Comparison of ENCODE assay signal across 9 cellular contexts in genomic region chr20:47348539-47349142, GRCh38. TPM values are rescaled to one million over a fixed set of nuclear protein-coding genes. Genes with fewer than 3 reads are reported as not detected.
DNase-seq lines count a peak whose midpoint lies in the region; ATAC-seq and TF ChIP-seq lines count a peak whose summit lies in the region.
"Had no signal": no experiment of that assay in that cellular context is flagged by ENCODE, and none has a peak within 500 bp of the region (broad histone marks: within the 10 kb centered on the region; RNA-seq: fewer than 3 reads in every experiment).

No MANE protein-coding gene starts in this region.

- in situ Hi-C loops in KBM-7 (cut with MboI; ENCODE audit: low pct_unique_long_range_greater_than_20kb, low sequenced_read_pairs) = no loop called here
- in situ Hi-C loops in mammary epithelial cell (cut with MboI; ENCODE audit: low sequenced_read_pairs in 2 of 2) = no loop called here

- BruUV-seq in mammary epithelial cell (replicated peaks; lab: Mats Ljungman, UMichigan) = no TSS peak

- peaks cover 97% of the 10 kb centered on the region for H3K79me2 ChIP-seq in mammary epithelial cell (ENCODE audit: insufficient read depth, low read length)

- peak overlapping the region; percentile 14 for H3K27ac ChIP-seq in mammary epithelial cell (ENCODE audit: insufficient read depth, low read depth, low read length)
- peak overlapping the region in 2 of 3 donors; percentile 1 to 45 for H3K27ac ChIP-seq in right lobe of liver
- H3K27ac ChIP-seq in temporal lobe (ENCODE audit: low read depth, low read length) = peak overlapping the region; percentile 100

- TF ChIP-seq POLR2A in right lobe of liver (IDR thresholded peaks at IDR 0.05) = no peak

- CTCF ChIA-PET in mammary epithelial cell (lab: Charles Lee; ENCODE audit: low non-redundant PET) = no interaction called here

- H3K9ac ChIP-seq in mammary epithelial cell (ENCODE audit: insufficient read depth, low read length) = no peak overlapping the region

- intact Hi-C loops in mammary epithelial cell (cut with micrococcal nuclease) (loop anchor here (1.0 kb wide), 1 partner anchor 9 kb away; no protein-coding TSS in a partner anchor), right lobe of liver (cut with DNase I) (no loop called here)

- no peak for TF ChIP-seq CTCF in mammary epithelial cell (conservative IDR thresholded peaks at IDR 0.05 in 1 of 2, IDR thresholded peaks at IDR 0.05 in 1 of 2; ENCODE audit: extremely low read depth in 1 of 2, insufficient read depth in 1 of 2, low read depth in 1 of 2, low read length in 2 of 2)
- TF ChIP-seq CTCF in right lobe of liver (IDR thresholded peaks at IDR 0.05) = no peak

- H3K36me3 ChIP-seq in mammary epithelial cell (ENCODE audit: insufficient read depth, low read length) (peaks cover 10% of the 10 kb centered on the region), right lobe of liver (no peaks in the 10 kb centered on the region)

- peak; percentile 62 for DNase-seq in KBM-7
- no peak for DNase-seq in mammary epithelial cell
- DNase-seq in right lobe of liver = no peak
- no peak for DNase-seq in T1000 (lab: John Stamatoyannopoulos, UW)
- no peak for DNase-seq in activated naive CD4-positive, alpha-beta T cell (lab: John Stamatoyannopoulos, UW)
- DNase-seq: SHP77 had no signal

- peak overlapping the region; percentile 4 for H2AFZ ChIP-seq in mammary epithelial cell (ENCODE audit: low read depth, low read length)

- dilution Hi-C loops in mammary epithelial cell (cut with HindIII; ENCODE audit: low sequenced_read_pairs) = no loop called here

- H3K4me1 ChIP-seq in mammary epithelial cell (ENCODE audit: insufficient read depth, low read length) = peaks cover 58% of the 10 kb centered on the region
- peaks cover 0 to 65% (median 22%) of the 10 kb centered on the region in 4 donors for H3K4me1 ChIP-seq in right lobe of liver

- no peak overlapping the region for H3K4me2 ChIP-seq in mammary epithelial cell (ENCODE audit: insufficient read depth, low read depth, low read length)

- H3K4me3 ChIP-seq in mammary epithelial cell (replicated peaks in 1 of 3; ENCODE audit: insufficient read depth in 1 of 3, low read depth in 2 of 3, low read length in 3 of 3) (no peak overlapping the region), right lobe of liver (no peak overlapping the region)

- 44% methylated on average over 8 of the region's 8 CpGs for WGBS in mammary epithelial cell (ENCODE audit: low coverage, missing lambda C conversion rate)
- 63% methylated on average over 8 of the region's 8 CpGs for WGBS in right lobe of liver (ENCODE audit: insufficient coverage, low coverage, low lambda C conversion rate, missing lambda C conversion rate)

- no peaks in the 10 kb centered on the region for H3K9me3 ChIP-seq in mammary epithelial cell (replicated peaks; ENCODE audit: insufficient read depth, low read length)
- no peaks in the 10 kb centered on the region for H3K9me3 ChIP-seq in right lobe of liver

- H4K20me1 ChIP-seq in mammary epithelial cell (ENCODE audit: insufficient read depth, low read length) = no peaks in the 10 kb centered on the region

- H3K27me3 ChIP-seq in mammary epithelial cell (ENCODE audit: insufficient read depth, low read length) = no peaks in the 10 kb centered on the region
- no peaks in the 10 kb centered on the region for H3K27me3 ChIP-seq in right lobe of liver

- peak in 1 of 4 donors; percentile 42 for ATAC-seq in right lobe of liver
- ATAC-seq in HG02938 (IDR thresholded peaks at IDR 0.05; ENCODE audit: unreplicated experiment) = no peak
- no peak for ATAC-seq in GM18519 (IDR thresholded peaks at IDR 0.05; ENCODE audit: low FRiP score, unreplicated experiment)

RNA-seq across cellular contexts. Expression of gene ZMYND8, which starts 7.9 kb away (rescaled TPM):
- total RNA-seq in mammary epithelial cell (10 to 100 TPM; 18.7 to 59.6 TPM), right lobe of liver (10 to 100 TPM in 5 of 6 experiments, 1 to 10 TPM in 1; 7.8 to 25.7 (median 13.8) TPM), temporal lobe (32.2 TPM)
- 26.0 TPM for polyA plus RNA-seq in mammary epithelial cell
- 45.8 TPM for polyA minus RNA-seq in mammary epithelial cell

Comparison
In these comparisons a context has a peak if more than half of its experiments do, and no peak if none do; other contexts are left out.
1. H3K27ac ChIP-seq: peak in every context shown above with its lines; median percentile 100 in temporal lobe; 23 in right lobe of liver; 14 in mammary epithelial cell.